13 cellular contexts compared by ENCODE assay signal in the genomic region with DNA sequence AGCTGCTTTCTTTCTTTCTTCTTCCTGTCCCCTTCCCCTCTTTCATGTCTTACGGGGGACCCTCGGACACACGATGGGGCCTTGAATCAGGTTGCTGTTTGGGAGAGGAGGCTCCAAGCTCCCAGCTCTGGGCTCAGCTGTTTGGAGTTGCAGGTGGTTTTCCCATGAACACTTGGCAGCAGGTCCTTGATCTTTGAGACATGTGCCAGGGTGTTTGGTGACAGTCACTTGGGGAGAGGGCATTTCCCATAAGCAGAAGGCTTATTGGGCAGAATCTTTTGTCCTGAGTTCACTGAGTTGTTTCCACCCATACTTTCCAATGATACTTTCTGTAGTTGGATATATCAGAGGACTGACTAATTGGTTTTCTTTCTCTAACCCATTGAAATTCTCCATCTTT.
DNase-seq lines count a peak whose midpoint lies in the region; ATAC-seq lines count a peak whose summit lies in the region.
"Had no signal": no experiment of that assay in that cellular context is flagged by ENCODE, and none has a peak within 500 bp of the region (broad histone marks: within the 10 kb centered on the region; RNA-seq: fewer than 3 reads in every experiment).

No MANE protein-coding gene starts in this region.

- no peaks in the 10 kb centered on the region for H3K9me3 ChIP-seq in skeletal muscle tissue (ENCODE audit: control insufficient read depth in 3 of 3, low read length in 3 of 3)

- no peak overlapping the region for H3K9ac ChIP-seq in skeletal muscle tissue (ENCODE audit: low read depth in 1 of 3, low read length in 3 of 3)

- in situ Hi-C loops in G401 (cut with HindIII; ENCODE audit: low sequenced_read_pairs), result no loop called here

- no peak for DNase-seq in Right ventricle myocardium inferior (ENCODE audit: missing footprints)
- DNase-seq in cardiac septum (ENCODE audit: low spot score), result no peak
- peak; percentile 30 for DNase-seq in G401 (ENCODE audit: low spot score)
- peak; percentile 59 for DNase-seq in myocyte (ENCODE audit: low read depth)
- DNase-seq in islet precursor cell, result no peak
- DNase-seq: C1 segment of cervical spinal cord; CD4-positive, CD25-positive, alpha-beta regulatory T cell; CD8-positive, alpha-beta memory T cell; COR-L47; GDM1; HCEC 1CT had no signal

- no peak overlapping the region for H3K4me3 ChIP-seq in skeletal muscle tissue (ENCODE audit: low read length in 3 of 3)
- H3K4me3 ChIP-seq: GM23338 had no signal

- intact Hi-C loops in Right ventricle myocardium inferior (cut with DNase I), result no loop called here
- intact Hi-C loops in cardiac septum (cut with DNase I), result no loop called here

- peaks cover 10 to 16% (median 12%) of the 10 kb centered on the region in 3 donors for H3K4me1 ChIP-seq in skeletal muscle tissue (ENCODE audit: control insufficient read depth in 3 of 3, insufficient read depth in 3 of 3, low read length in 3 of 3)

- no peaks in the 10 kb centered on the region for H3K27me3 ChIP-seq in skeletal muscle tissue (ENCODE audit: control insufficient read depth in 3 of 3, insufficient read depth in 3 of 3, low read length in 3 of 3)

- H3K36me3 ChIP-seq in skeletal muscle tissue (ENCODE audit: control insufficient read depth in 3 of 3, insufficient read depth in 3 of 3, low read length in 3 of 3), result peaks cover 15 to 20% (median 15%) of the 10 kb centered on the region in 3 donors

- ATAC-seq in Right ventricle myocardium inferior, result peak; percentile 58
- ATAC-seq: GM23338 had no signal

- H3K27ac ChIP-seq in skeletal muscle tissue (ENCODE audit: low read depth, low read length), result peak overlapping the region; percentile 56

Comparison
In these comparisons a context has a peak if more than half of its experiments do, and no peak if none do; other contexts are left out.
1. DNase-seq: peak in G401 (single experiment) and myocyte (single experiment); none in Right ventricle myocardium inferior (single experiment), cardiac septum (single experiment) and islet precursor cell (single experiment).